8 cellular contexts compared by ENCODE assay signal in the genomic region with DNA sequence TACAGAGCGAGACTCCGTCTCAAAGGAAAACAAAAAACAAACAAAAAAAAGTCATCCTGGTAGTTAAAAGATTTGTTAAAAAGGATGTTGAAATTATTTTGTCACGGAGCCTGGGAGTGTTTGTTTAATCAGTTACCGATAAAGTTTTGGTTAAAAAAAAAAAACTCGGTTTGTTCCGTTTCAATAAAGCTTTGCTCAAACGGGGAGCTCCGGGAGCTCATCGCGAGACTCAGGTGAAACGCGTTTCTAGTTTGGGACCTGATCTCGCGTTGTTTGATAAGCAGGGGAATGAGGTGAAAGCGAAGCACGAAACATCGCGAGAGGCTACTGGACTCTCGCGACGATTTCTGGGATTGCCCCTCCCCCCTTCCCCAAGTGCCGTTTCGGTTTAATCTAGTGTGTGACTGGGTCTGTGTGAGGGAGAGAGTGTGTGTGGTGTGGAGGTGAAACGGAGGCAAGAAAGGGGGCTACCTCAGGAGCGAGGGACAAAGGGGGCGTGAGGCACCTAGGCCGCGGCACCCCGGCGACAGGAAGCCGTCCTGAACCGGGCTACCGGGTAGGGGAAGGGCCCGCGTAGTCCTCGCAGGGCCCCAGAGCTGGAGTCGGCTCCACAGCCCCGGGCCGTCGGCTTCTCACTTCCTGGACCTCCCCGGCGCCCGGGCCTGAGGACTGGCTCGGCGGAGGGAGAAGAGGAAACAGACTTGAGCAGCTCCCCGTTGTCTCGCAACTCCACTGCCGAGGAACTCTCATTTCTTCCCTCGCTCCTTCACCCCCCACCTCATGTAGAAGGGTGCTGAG. TPM values are rescaled to one million over a fixed set of nuclear protein-coding genes. Genes with fewer than 3 reads are reported as not detected.
DNase-seq lines count a peak whose midpoint lies in the region; ATAC-seq and TF ChIP-seq lines count a peak whose summit lies in the region.

A gene (plus strand): TSS at position 374 of the 798 bp plus-strand sequence. CDS start 586 bp downstream, outside the sequence.

- H3K18ac ChIP-seq in H9 (ENCODE audit: insufficient read length, low read depth, low read length) = peak within 1 kb of the TSS; percentile 99

- H3K4ac ChIP-seq in H9 (ENCODE audit: low read depth, low read length) = no peak within 1 kb of the TSS

- H3K4me3 Mint-ChIP-seq in H9 = peak within 1 kb of the TSS; percentile 85 to 96
- H3K4me3 Mint-ChIP-seq in nephron progenitor cell = peak within 1 kb of the TSS; percentile 98
- peak within 1 kb of the TSS; percentile 81 to 91 for H3K4me3 Mint-ChIP-seq in stimulated activated naive CD8-positive, alpha-beta T cell treated with anti-CD3 and anti-CD28 coated beads, Interleukin-15, amount 100 ng/mL, for 72 hours

- no CpG with 5 or more reads among the region's 49 CpGs for WGBS in H9 (ENCODE audit: extremely low coverage, insufficient read length, low lambda C conversion rate)

- H2AFZ ChIP-seq in H9 (ENCODE audit: low read length) (no peak within 1 kb of the TSS), MM.1S (ENCODE audit: low read length) (peak within 1 kb of the TSS; percentile 88)

- peaks cover 4% of the 10 kb centered on the region for H3F3A ChIP-seq in MM.1S (ENCODE audit: insufficient read depth, low read length)

- H4K5ac ChIP-seq in H9 (ENCODE audit: insufficient read length, low read depth, low read length) = peak within 1 kb of the TSS; percentile 65

- H3K4me2 ChIP-seq in H9 (ENCODE audit: insufficient read depth, insufficient read length, low read length) (peak within 1 kb of the TSS; percentile 94), MM.1S (ENCODE audit: low read depth, low read length) (peak within 1 kb of the TSS; percentile 92)

- H3K9me3 ChIP-seq in H9 (ENCODE audit: control insufficient read depth, low read depth, low read length) (no peaks in the 10 kb centered on the region), MM.1S (replicated peaks; ENCODE audit: insufficient read depth, low read length) (no peaks in the 10 kb centered on the region)

- H3K36me3 Mint-ChIP-seq in H9 (ENCODE audit: insufficient read depth in 1 of 3, low read depth in 3 of 3) = peaks cover 0 to 17% (median 15%) of the 10 kb centered on the region in 3 experiments; a peak in 4 of 7 replicates
- peaks cover 10% of the 10 kb centered on the region for H3K36me3 Mint-ChIP-seq in nephron progenitor cell (ENCODE audit: low read depth)

- H4K91ac ChIP-seq in H9 (ENCODE audit: insufficient read length, low read depth, low read length) = no peak within 1 kb of the TSS

- no peak within 1 kb of the TSS for H4K8ac ChIP-seq in H9 (replicated peaks; ENCODE audit: insufficient read length, low read depth, low read length)

- no peaks in the 10 kb centered on the region for H3K27me3 ChIP-seq in H9 (ENCODE audit: insufficient read depth, low read length)
- H3K27me3 ChIP-seq in MM.1S (replicated peaks; ENCODE audit: insufficient read depth, low read length) = no peaks in the 10 kb centered on the region

- H3K4me1 Mint-ChIP-seq in H9 (peaks cover 14 to 23% of the 10 kb centered on the region in 2 experiments), nephron progenitor cell (peaks cover 30% of the 10 kb centered on the region)
- H3K4me1 Mint-ChIP-seq in stimulated activated naive CD8-positive, alpha-beta T cell treated with anti-CD3 and anti-CD28 coated beads, Interleukin-15, amount 100 ng/mL, for 72 hours = peaks cover 42% of the 10 kb centered on the region

- H3K4me1 ChIP-seq in H9 (ENCODE audit: insufficient read depth, low read length) = no peaks in the 10 kb centered on the region; the same call in 1 of the 2 replicates
- H3K4me1 ChIP-seq in MM.1S (ENCODE audit: low read length) = no peaks in the 10 kb centered on the region

- no peak within 1 kb of the TSS for H2BK12ac ChIP-seq in H9 (ENCODE audit: insufficient read length, low read depth, low read length)

- peaks cover 13% of the 10 kb centered on the region for H3K23me2 ChIP-seq in H9 (ENCODE audit: insufficient read length, low read depth, low read length, poor library complexity, severe bottlenecking)

- H2BK15ac ChIP-seq in H9 (ENCODE audit: low read depth, low read length) = no peak within 1 kb of the TSS

- H3K4me3 ChIP-seq in MM.1S (ENCODE audit: low read length) = peak within 1 kb of the TSS; percentile 94

- H3K27ac ChIP-seq in H9 (ENCODE audit: insufficient read length, low read depth, low read length) (peak within 1 kb of the TSS; percentile 77), MM.1S (ENCODE audit: low read length) (peak within 1 kb of the TSS; percentile 91)

- H3K56ac ChIP-seq in H9 (ENCODE audit: insufficient read length, low read depth, low read length) = peak within 1 kb of the TSS; percentile 76

- no peak within 1 kb of the TSS for H2BK20ac ChIP-seq in H9 (ENCODE audit: low read depth, low read length, poor library complexity, severe bottlenecking)

- peaks cover 2% of the 10 kb centered on the region for H3K79me1 ChIP-seq in H9 (ENCODE audit: insufficient read depth, low read depth, low read length, poor library complexity, severe bottlenecking)

- H3K79me2 ChIP-seq in H9 (ENCODE audit: insufficient read depth, low read length) (peaks cover 27% of the 10 kb centered on the region; the same call in 1 of the 2 replicates), MM.1S (ENCODE audit: low read length) (peaks cover 49% of the 10 kb centered on the region)

- H3K9me2 ChIP-seq in MM.1S (replicated peaks; ENCODE audit: insufficient read depth, low read length) = no peaks in the 10 kb centered on the region

- H3K9me3 Mint-ChIP-seq in H9 (peaks cover 0 to 3% of the 10 kb centered on the region in 2 experiments; a peak in 1 of 5 replicates), nephron progenitor cell (no peaks in the 10 kb centered on the region)
- no peaks in the 10 kb centered on the region for H3K9me3 Mint-ChIP-seq in stimulated activated naive CD8-positive, alpha-beta T cell treated with anti-CD3 and anti-CD28 coated beads, Interleukin-15, amount 100 ng/mL, for 72 hours

- DNase-seq in ELF-1 (ENCODE audit: low read depth, low spot score) = peak; percentile 99
- peak; percentile 99 for DNase-seq in H9
- DNase-seq in MM.1S = peak; percentile 100
- DNase-seq in SIG-M5 (lab: John Stamatoyannopoulos, UW) = peak; percentile 92
- peak; percentile 32 for DNase-seq in activated gamma-delta T cell (lab: John Stamatoyannopoulos, UW)
- DNase-seq in fibroblast of the conjunctiva (ENCODE audit: low read depth) = peak; percentile 99
- DNase-seq in nephron progenitor cell = peak; percentile 87
- DNase-seq in stimulated activated naive CD8-positive, alpha-beta T cell treated with anti-CD3 and anti-CD28 coated beads, Interleukin-15, amount 100 ng/mL, for 72 hours = peak; percentile 96 to 97

- no peak within 1 kb of the TSS for H2BK120ac ChIP-seq in H9 (ENCODE audit: low read depth, low read length, poor library complexity, severe bottlenecking)

- no peaks in the 10 kb centered on the region for H3K36me3 ChIP-seq in MM.1S (replicated peaks; ENCODE audit: insufficient read depth, low read length)

- no peak within 1 kb of the TSS for H2AK5ac ChIP-seq in H9 (ENCODE audit: insufficient read length, low read length)

- H3K27me3 Mint-ChIP-seq in H9 (ENCODE audit: low read depth) = no peaks in the 10 kb centered on the region; the same call in 1 of the 2 replicates
- H3K27me3 Mint-ChIP-seq in nephron progenitor cell (ENCODE audit: low read depth, poor library complexity) = peaks cover 19% of the 10 kb centered on the region
- H3K27me3 Mint-ChIP-seq in stimulated activated naive CD8-positive, alpha-beta T cell treated with anti-CD3 and anti-CD28 coated beads, Interleukin-15, amount 100 ng/mL, for 72 hours = no peaks in the 10 kb centered on the region

- H3K27ac Mint-ChIP-seq in H9 (peak within 1 kb of the TSS; percentile 98 to 99 (median 98)), nephron progenitor cell (peak within 1 kb of the TSS; percentile 100)
- peak within 1 kb of the TSS; percentile 94 to 98 for H3K27ac Mint-ChIP-seq in stimulated activated naive CD8-positive, alpha-beta T cell treated with anti-CD3 and anti-CD28 coated beads, Interleukin-15, amount 100 ng/mL, for 72 hours

- no peak for TF ChIP-seq CTCF in H9 (conservative IDR thresholded peaks at IDR 0.05)
- TF ChIP-seq CTCF in MM.1S (IDR thresholded peaks at IDR 0.05; ENCODE audit: low read length) = no peak
- TF ChIP-seq CTCF in nephron progenitor cell (IDR thresholded peaks at IDR 0.05) = no peak

- peak within 1 kb of the TSS; percentile 47 for H2BK5ac ChIP-seq in H9 (ENCODE audit: insufficient read length, low read length)

- ATAC-seq in stimulated activated naive CD8-positive, alpha-beta T cell treated with anti-CD3 and anti-CD28 coated beads, Interleukin-15, amount 100 ng/mL, for 72 hours = peak; percentile 91

- peak within 1 kb of the TSS; percentile 99 for H3K9ac ChIP-seq in H9 (ENCODE audit: extremely low read depth, insufficient read length, low read length)
- peak within 1 kb of the TSS; percentile 96 for H3K9ac ChIP-seq in MM.1S (ENCODE audit: low read length)

- H3K14ac ChIP-seq in H9 (ENCODE audit: insufficient read depth, low read length) = peak within 1 kb of the TSS; percentile 99

- no peak within 1 kb of the TSS for H3T11ph ChIP-seq in H9 (ENCODE audit: low read length)

- no peak within 1 kb of the TSS for H3K23ac ChIP-seq in H9 (ENCODE audit: insufficient read length, low read depth, low read length)

- H4K20me1 ChIP-seq in H9 (ENCODE audit: control insufficient read depth, insufficient read depth, insufficient read length) = peaks cover 2% of the 10 kb centered on the region
- H4K20me1 ChIP-seq in MM.1S (ENCODE audit: insufficient read depth, low read length) = 0 out of 2 replicates have a peak, but pooled peaks cover 6% of the 10 kb centered on the region

RNA-seq across cellular contexts. Expression of the gene that starts here (rescaled TPM):
- 87.6 and 87.9 TPM in 2 replicates for total RNA-seq in H9 (2021)

Comparison
In these comparisons a context has a peak if more than half of its experiments do, and no peak if none do; other contexts are left out.
1. Peak in every context shown above with its lines: DNase-seq, ATAC-seq, H3K4me3 ChIP-seq and H3K27ac ChIP-seq.
2. DNase-seq: peak in every context shown above with its lines; median percentile 100 in MM.1S; 99 in ELF-1; 99 in H9; 99 in fibroblast of the conjunctiva; 96 in stimulated activated naive CD8-positive, alpha-beta T cell treated with anti-CD3 and anti-CD28 coated beads, Interleukin-15, amount 100 ng/mL, for 72 hours; 92 in SIG-M5; 87 in nephron progenitor cell; 32 in activated gamma-delta T cell.